In the genomic region with DNA sequence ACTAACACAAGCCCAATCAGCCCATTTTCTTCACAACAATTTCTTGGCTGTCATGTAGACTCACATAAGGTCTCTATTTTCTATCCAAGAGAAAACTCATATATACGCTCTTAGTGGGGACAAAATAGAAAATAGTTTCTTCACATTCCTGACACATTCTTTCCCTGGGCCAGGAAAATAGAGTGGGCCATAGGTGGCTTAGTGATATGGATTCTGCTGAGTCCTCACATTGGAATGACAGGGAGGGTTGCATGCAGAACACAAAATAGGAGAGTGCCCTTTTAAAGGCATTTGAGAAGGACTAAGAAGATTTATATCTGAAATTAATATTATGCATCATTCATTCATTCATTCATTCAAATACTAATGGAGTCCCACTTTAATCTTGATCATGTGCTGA, we compare ENCODE assay signal across 25 cellular contexts.
"Had no signal": no experiment of that assay in that cellular context is flagged by ENCODE, and none has a peak within 500 bp of the region (broad histone marks: within the 10 kb centered on the region; RNA-seq: fewer than 3 reads in every experiment).

No MANE protein-coding gene starts in this region.

- H3K4me1 Mint-ChIP-seq: naive thymus-derived CD8-positive, alpha-beta T cell; stimulated activated effector memory CD8-positive, alpha-beta T cell treated with anti-CD3 and anti-CD28 coated beads, Interleukin-12 subunit alpha, Interleukin-12 subunit beta, amount 100 ng/mL, for 72 hours had no signal

- H3K36me3 Mint-ChIP-seq: naive thymus-derived CD8-positive, alpha-beta T cell; neural progenitor cell; stimulated activated effector memory CD8-positive, alpha-beta T cell treated with anti-CD3 and anti-CD28 coated beads, Interleukin-12 subunit alpha, Interleukin-12 subunit beta, amount 100 ng/mL, for 72 hours had no signal

- H3K4me1 ChIP-seq: heart right ventricle, left ventricle myocardium inferior, neural progenitor cell, parathyroid adenoma, psoas muscle, suprapubic skin, tibial artery, upper lobe of right lung had no signal

- H3K4me2 ChIP-seq: hepatocyte, neural progenitor cell had no signal

- H3K36me3 ChIP-seq: heart right ventricle, left ventricle myocardium inferior, neural progenitor cell, neutrophil, suprapubic skin, thoracic aorta, tibial artery, upper lobe of right lung had no signal

- DNase-seq: heart right ventricle; islet precursor cell; left ventricle myocardium inferior; naive thymus-derived CD8-positive, alpha-beta T cell; nephron progenitor cell; occipital lobe; psoas muscle; stimulated activated CD4-positive, alpha-beta T cell treated with anti-CD3 and anti-CD28 coated beads, Interleukin-12 subunit alpha, Interleukin-12 subunit beta, amount 100 ng/mL, for 4 hours; stimulated activated CD4-positive, alpha-beta T cell treated with anti-CD3 and anti-CD28 coated beads, Interleukin-15, amount 100 ng/mL, for 24 hours; stimulated activated CD4-positive, alpha-beta T cell treated with anti-CD3 and anti-CD28 coated beads, Interleukin-2, amount 100 ng/mL, for 24 hours; stimulated activated CD4-positive, alpha-beta T cell treated with anti-CD3 and anti-CD28 coated beads, Interleukin-4, amount 100 ng/mL, for 1 hour; stimulated activated naive CD4-positive, alpha-beta T cell; tibial artery; upper lobe of right lung had no signal

- H3K27ac ChIP-seq: heart right ventricle, hepatocyte, left ventricle myocardium inferior, neural progenitor cell, neutrophil, parathyroid adenoma, psoas muscle, skin epidermis, suprapubic skin, thoracic aorta, tibial artery, upper lobe of right lung had no signal

- H3K4me3 Mint-ChIP-seq: naive thymus-derived CD8-positive, alpha-beta T cell; nephron progenitor cell; neural progenitor cell; stimulated activated effector memory CD8-positive, alpha-beta T cell treated with anti-CD3 and anti-CD28 coated beads, Interleukin-12 subunit alpha, Interleukin-12 subunit beta, amount 100 ng/mL, for 72 hours; stimulated activated naive CD8-positive, alpha-beta T cell treated with anti-CD3 and anti-CD28 coated beads, Interleukin-15, Interleukin-2, amounts not matched to agents 100 ng/mL and 50 ng/mL, for 24 hours had no signal

- ATAC-seq: heart right ventricle; naive thymus-derived CD8-positive, alpha-beta T cell; psoas muscle; sciatic nerve; stimulated activated effector memory CD8-positive, alpha-beta T cell treated with anti-CD3 and anti-CD28 coated beads, Interleukin-12 subunit alpha, Interleukin-12 subunit beta, amount 100 ng/mL, for 72 hours; upper lobe of right lung had no signal

- H3K9me3 Mint-ChIP-seq: naive thymus-derived CD8-positive, alpha-beta T cell; neural progenitor cell; stimulated activated naive CD8-positive, alpha-beta T cell treated with anti-CD3 and anti-CD28 coated beads, Interleukin-15, Interleukin-2, amounts not matched to agents 100 ng/mL and 50 ng/mL, for 24 hours had no signal

- H3K4me3 ChIP-seq: heart right ventricle, hepatocyte, left ventricle myocardium inferior, lung, neural progenitor cell, psoas muscle, skin epidermis, suprapubic skin, thoracic aorta, tibial artery, upper lobe of right lung had no signal

- H3K79me2 ChIP-seq: hepatocyte, parathyroid adenoma had no signal

- H3K9ac ChIP-seq: neural progenitor cell, parathyroid adenoma had no signal

- H3K27ac Mint-ChIP-seq: naive thymus-derived CD8-positive, alpha-beta T cell; nephron progenitor cell; neural progenitor cell; stimulated activated effector memory CD8-positive, alpha-beta T cell treated with anti-CD3 and anti-CD28 coated beads, Interleukin-12 subunit alpha, Interleukin-12 subunit beta, amount 100 ng/mL, for 72 hours; stimulated activated naive CD8-positive, alpha-beta T cell treated with anti-CD3 and anti-CD28 coated beads, Interleukin-15, Interleukin-2, amounts not matched to agents 100 ng/mL and 50 ng/mL, for 24 hours had no signal

- H3K27me3 ChIP-seq: heart right ventricle, hepatocyte, neural progenitor cell, neutrophil, suprapubic skin, tibial artery, upper lobe of right lung had no signal

- H3K9me3 ChIP-seq: heart right ventricle, left ventricle myocardium inferior, neutrophil, psoas muscle, suprapubic skin, thoracic aorta, tibial artery, upper lobe of right lung had no signal

- H2AFZ ChIP-seq: hepatocyte, neural progenitor cell, parathyroid adenoma had no signal

- H3K27me3 Mint-ChIP-seq: stimulated activated naive CD8-positive, alpha-beta T cell treated with anti-CD3 and anti-CD28 coated beads, Interleukin-15, Interleukin-2, amounts not matched to agents 100 ng/mL and 50 ng/mL, for 24 hours had no signal
